ENCODE assay signal across 8 cellular contexts in the genomic region with DNA sequence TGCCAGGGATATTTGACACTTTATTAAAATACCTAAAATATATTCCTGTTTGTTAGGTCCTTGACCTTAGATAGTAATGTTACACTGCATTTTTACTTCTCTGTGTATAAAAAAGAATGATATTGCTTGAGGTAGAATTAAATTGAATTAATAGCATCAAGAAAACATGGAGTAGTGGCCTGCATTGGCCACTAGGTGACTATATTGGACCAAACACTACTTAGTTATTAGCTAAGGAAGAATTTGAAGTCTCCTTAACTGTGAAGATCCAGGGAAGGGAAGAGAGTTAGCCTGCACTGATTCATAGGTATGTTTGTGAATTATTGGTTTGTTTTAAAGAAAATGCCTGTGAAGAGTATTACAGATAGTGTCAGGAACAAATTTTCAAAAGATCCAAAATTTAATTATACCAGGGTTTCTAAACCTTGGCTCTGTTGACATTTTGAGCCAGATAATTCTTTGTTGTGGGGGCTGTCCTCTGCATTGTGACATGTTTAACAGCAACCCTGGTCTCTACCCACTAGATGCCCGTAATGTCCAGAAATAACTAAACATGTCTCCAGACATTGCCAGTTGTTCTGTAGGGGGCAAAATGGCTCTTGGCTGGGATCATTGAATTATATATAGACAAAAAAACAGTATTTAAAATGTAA.
A peak's percentile ranks its signal among the peaks of the same experiment; 100 is the strongest.
DNase-seq lines count a peak whose midpoint lies in the region; ATAC-seq and TF ChIP-seq lines count a peak whose summit lies in the region.

No MANE protein-coding gene starts in this region.

- H4K91ac ChIP-seq in mesenchymal stem cell (ENCODE audit: low read length): no peak overlapping the region

- no peak overlapping the region for H2BK15ac ChIP-seq in mesenchymal stem cell (ENCODE audit: low read depth, poor library complexity, severe bottlenecking)

- no peak overlapping the region for H3K4me3 Mint-ChIP-seq in immature natural killer cell
- no peak overlapping the region for H3K4me3 Mint-ChIP-seq in activated T-cell treated with anti-CD3 and anti-CD28 coated beads, Interleukin-2, amount 50 U/mL, for 72 hours

- H3K79me1 ChIP-seq in mesenchymal stem cell (replicated peaks; ENCODE audit: low read length, poor library complexity, severe bottlenecking): no peaks in the 10 kb centered on the region

- no peak overlapping the region for H3K4ac ChIP-seq in mesenchymal stem cell (ENCODE audit: low read depth in 1 of 2, low read length in 2 of 2)

- H2BK120ac ChIP-seq in mesenchymal stem cell (ENCODE audit: low read depth, low read length): no peak overlapping the region

- no CpG with 5 or more reads among the region's 1 CpG for WGBS in mesenchymal stem cell

- no peak overlapping the region for H2AK5ac ChIP-seq in mesenchymal stem cell (ENCODE audit: low read length, severe bottlenecking)

- H3K9me3 ChIP-seq in mesenchymal stem cell (ENCODE audit: control insufficient read depth, low read length): no peaks in the 10 kb centered on the region

- no peak overlapping the region for H4K8ac ChIP-seq in mesenchymal stem cell (ENCODE audit: low read length)

- H3K27me3 ChIP-seq in mesenchymal stem cell (ENCODE audit: control insufficient read depth in 1 of 2, insufficient read depth in 1 of 2, low read length in 2 of 2): no peaks in the 10 kb centered on the region

- no peaks in the 10 kb centered on the region for H3K9me3 Mint-ChIP-seq in immature natural killer cell
- H3K9me3 Mint-ChIP-seq in activated T-cell treated with anti-CD3 and anti-CD28 coated beads, Interleukin-2, amount 50 U/mL, for 72 hours: no peaks in the 10 kb centered on the region

- no peak overlapping the region for H3K4me2 ChIP-seq in mesenchymal stem cell (ENCODE audit: low read length, poor library complexity, severe bottlenecking)

- H3K27ac Mint-ChIP-seq in immature natural killer cell: no peak overlapping the region
- no peak overlapping the region for H3K27ac Mint-ChIP-seq in activated T-cell treated with anti-CD3 and anti-CD28 coated beads, Interleukin-2, amount 50 U/mL, for 72 hours

- no peak overlapping the region for H3K14ac ChIP-seq in mesenchymal stem cell (ENCODE audit: low read length in 2 of 2)

- H3K36me3 ChIP-seq in mesenchymal stem cell (ENCODE audit: control insufficient read depth in 1 of 2, insufficient read depth in 2 of 2, low read depth in 1 of 2, low read length in 2 of 2): no peaks in the 10 kb centered on the region

- no peaks in the 10 kb centered on the region for H3K4me1 ChIP-seq in mesenchymal stem cell (ENCODE audit: control insufficient read depth, insufficient read depth, low read depth, low read length)

- H2AFZ ChIP-seq in mesenchymal stem cell (ENCODE audit: low read depth, low read length): no peak overlapping the region

- H3K27me3 Mint-ChIP-seq in immature natural killer cell (ENCODE audit: low read depth in 3 of 3): peaks cover 0 to 7% (median 2%) of the 10 kb centered on the region in 3 donors
- peaks cover 40% of the 10 kb centered on the region for H3K27me3 Mint-ChIP-seq in activated T-cell treated with anti-CD3 and anti-CD28 coated beads, Interleukin-2, amount 50 U/mL, for 72 hours (ENCODE audit: low read depth)

- H3K27ac ChIP-seq in mesenchymal stem cell (ENCODE audit: low read length, poor library complexity, severe bottlenecking): no peak overlapping the region

- H3K4me1 Mint-ChIP-seq in immature natural killer cell: no peaks in the 10 kb centered on the region
- H3K4me1 Mint-ChIP-seq in activated T-cell treated with anti-CD3 and anti-CD28 coated beads, Interleukin-2, amount 50 U/mL, for 72 hours (ENCODE audit: low read depth): no peaks in the 10 kb centered on the region

- H3K36me3 Mint-ChIP-seq in immature natural killer cell: no peaks in the 10 kb centered on the region
- H3K36me3 Mint-ChIP-seq in activated T-cell treated with anti-CD3 and anti-CD28 coated beads, Interleukin-2, amount 50 U/mL, for 72 hours (ENCODE audit: insufficient read depth in 2 of 2): no peaks in the 10 kb centered on the region

- peak; percentile 57 for TF ChIP-seq CTCF in GM12872 (IDR thresholded peaks at IDR 0.05; ENCODE audit: insufficient read depth, low read depth, low read length)

- no peak overlapping the region for H2BK5ac ChIP-seq in mesenchymal stem cell (ENCODE audit: low read depth, low read length, poor library complexity, severe bottlenecking)

- no peak for ATAC-seq in GM19023 (IDR thresholded peaks at IDR 0.05; ENCODE audit: unreplicated experiment)
- ATAC-seq in activated T-cell treated with anti-CD3 and anti-CD28 coated beads, Interleukin-2, amount 50 U/mL, for 72 hours (replicated peaks in 1 of 2): no peak

- H3K18ac ChIP-seq in mesenchymal stem cell (ENCODE audit: low read depth in 1 of 2, low read length in 2 of 2): no peak overlapping the region

- no peak overlapping the region for H2BK12ac ChIP-seq in mesenchymal stem cell (ENCODE audit: low read length in 2 of 2)

- peak overlapping the region; percentile 51 for H3K9ac ChIP-seq in mesenchymal stem cell (ENCODE audit: low read length)

- H3K23ac ChIP-seq in mesenchymal stem cell (ENCODE audit: low read length in 2 of 2): no peak overlapping the region

- DNase-seq in NCI-H2029 (lab: John Stamatoyannopoulos, UW): peak; percentile 0
- peak; percentile 31 for DNase-seq in cerebellar cortex (ENCODE audit: low spot score)
- DNase-seq in mesenchymal stem cell: peak; percentile 44
- no peak for DNase-seq in immature natural killer cell
- no peak for DNase-seq in SK-N-DZ (ENCODE audit: low spot score)
- DNase-seq in activated T-cell treated with anti-CD3 and anti-CD28 coated beads, Interleukin-2, amount 50 U/mL, for 72 hours: no peak

- H3K4me3 ChIP-seq in mesenchymal stem cell (ENCODE audit: insufficient read depth in 1 of 2, low read depth in 1 of 2, low read length in 2 of 2): no peak overlapping the region

Comparison
In these comparisons a context has a peak if more than half of its experiments do, and no peak if none do; other contexts are left out.
1. DNase-seq: peak in NCI-H2029 (single experiment), cerebellar cortex (single experiment) and mesenchymal stem cell (single experiment); none in immature natural killer cell (0 of 3), SK-N-DZ (single experiment) and activated T-cell treated with anti-CD3 and anti-CD28 coated beads, Interleukin-2, amount 50 U/mL, for 72 hours (0 of 2).